In genomic region chr3:101518421-101518871, GRCh38 we compare ENCODE assay signal across 8 cellular contexts. TPM values are rescaled to one million over a fixed set of nuclear protein-coding genes. Genes with fewer than 3 reads are reported as not detected.
DNase-seq lines count a peak whose midpoint lies in the region; ATAC-seq, FAIRE-seq and TF ChIP-seq lines count a peak whose summit lies in the region.

No MANE protein-coding gene starts in this region.

- H3K4me1 ChIP-seq in neural progenitor cell, result peaks cover 3% of the 10 kb centered on the region

- H3K27me3 Mint-ChIP-seq in neural progenitor cell (ENCODE audit: insufficient read depth, low read depth) (peaks cover 1% of the 10 kb centered on the region), immature natural killer cell (ENCODE audit: low read depth in 3 of 3) (peaks cover 3 to 8% (median 5%) of the 10 kb centered on the region in 3 donors)

- TF ChIP-seq CTCF in GM12864 (IDR thresholded peaks at IDR 0.05; ENCODE audit: low read depth, low read length, missing control alignments), result no peak
- TF ChIP-seq CTCF in neural progenitor cell (IDR thresholded peaks at IDR 0.05), result no peak

- no peaks in the 10 kb centered on the region for H4K20me1 ChIP-seq in neural progenitor cell (ENCODE audit: low read depth)

- H3K9me3 Mint-ChIP-seq in neural progenitor cell (no peaks in the 10 kb centered on the region), immature natural killer cell (no peaks in the 10 kb centered on the region)

- H3K27ac Mint-ChIP-seq in neural progenitor cell (no peak overlapping the region), immature natural killer cell (peak overlapping the region in 1 of 6 donors; percentile 1)

- H3K4me2 ChIP-seq in neural progenitor cell, result no peak overlapping the region

- H3K27me3 ChIP-seq in neural progenitor cell, result no peaks in the 10 kb centered on the region

- H3K9me3 ChIP-seq in neural progenitor cell (ENCODE audit: low read depth), result no peaks in the 10 kb centered on the region

- FAIRE-seq in frontal cortex (lab: Jason Lieb, UNC), result no peak

- H2AFZ ChIP-seq in neural progenitor cell (replicated peaks), result peak overlapping the region; percentile 76

- peaks cover 4% of the 10 kb centered on the region for H3F3A ChIP-seq in neural progenitor cell (ENCODE audit: low read depth)

- no peaks in the 10 kb centered on the region for H3K79me2 ChIP-seq in neural progenitor cell (ENCODE audit: low read depth)

- no peak overlapping the region for H3K27ac ChIP-seq in neural progenitor cell

- peak; percentile 98 for ATAC-seq in GM21528 (IDR thresholded peaks at IDR 0.05; ENCODE audit: low FRiP score, unreplicated experiment)

- no peak overlapping the region for H3K9ac ChIP-seq in neural progenitor cell

- H3K4me3 ChIP-seq in GM12864 (ENCODE audit: low read depth, low read length) (peak overlapping the region; percentile 9; the same call in 1 of the 2 replicates), neural progenitor cell (no peak overlapping the region)

- DNase-seq in GM12864 (ENCODE audit: low read depth) (peak; percentile 92), HPDE6-E6E7 (ENCODE audit: extremely low spot score) (peak; percentile 51), neural progenitor cell (ENCODE audit: low spot score) (no peak), immature natural killer cell (no peak), frontal cortex (ENCODE audit: low spot score in 2 of 2) (no peak), foreskin melanocyte (no peak)
- peak in 2 of 3 experiments; percentile 6 to 9 for DNase-seq in activated CD8-positive, alpha-beta memory T cell treated with anti-CD3 and anti-CD28 coated beads for 48 hours (ENCODE audit: low read depth in 2 of 3, low spot score in 2 of 3)

- H3K36me3 ChIP-seq in neural progenitor cell, result no peaks in the 10 kb centered on the region

- no peaks in the 10 kb centered on the region for H3K36me3 Mint-ChIP-seq in neural progenitor cell
- no peaks in the 10 kb centered on the region for H3K36me3 Mint-ChIP-seq in immature natural killer cell

- H3K4me3 Mint-ChIP-seq in neural progenitor cell (no peak overlapping the region), immature natural killer cell (no peak overlapping the region)

- H3K4me1 Mint-ChIP-seq in neural progenitor cell (peaks cover under 1% of the 10 kb centered on the region), immature natural killer cell (peaks cover 13 to 17% of the 10 kb centered on the region in 2 donors)

RNA-seq across cellular contexts. Expression of gene SENP7, which starts 5.4 kb away (rescaled TPM):
- total RNA-seq in neural progenitor cell (ENCODE audit: low replicate concordance), result 31.4 and 48.0 TPM in 2 replicates
- 1 to 10 TPM; 5.6 to 8.1 (median 6.7) TPM for polyA plus RNA-seq in immature natural killer cell
- total RNA-seq in frontal cortex, result 75.8 TPM

RNA-seq across cellular contexts. Expression of gene TRMT10C, which starts 43.2 kb away (rescaled TPM):
- total RNA-seq in neural progenitor cell (ENCODE audit: low replicate concordance), result 48.2 and 85.9 TPM in 2 replicates
- polyA plus RNA-seq in immature natural killer cell, result 10 to 100 TPM; 27.5 to 33.6 (median 28.8) TPM
- 54.2 TPM for total RNA-seq in frontal cortex

RNA-seq across cellular contexts. Expression of gene PCNP, which starts 55.5 kb away (rescaled TPM):
- total RNA-seq in neural progenitor cell (ENCODE audit: low replicate concordance) (149 and 248 TPM in 2 replicates), frontal cortex (124 TPM)
- 100 to 1,000 TPM; 113 to 167 (median 123) TPM for polyA plus RNA-seq in immature natural killer cell

Comparison
In these comparisons a context has a peak if more than half of its experiments do, and no peak if none do; other contexts are left out.
1. DNase-seq: peak in GM12864 (single experiment), HPDE6-E6E7 (single experiment) and activated CD8-positive, alpha-beta memory T cell treated with anti-CD3 and anti-CD28 coated beads for 48 hours (2 of 3); none in neural progenitor cell (single experiment), immature natural killer cell (0 of 3), frontal cortex (0 of 2) and foreskin melanocyte (single experiment).